Comparison of ENCODE assay signal across 1 cellular context in the genomic region with DNA sequence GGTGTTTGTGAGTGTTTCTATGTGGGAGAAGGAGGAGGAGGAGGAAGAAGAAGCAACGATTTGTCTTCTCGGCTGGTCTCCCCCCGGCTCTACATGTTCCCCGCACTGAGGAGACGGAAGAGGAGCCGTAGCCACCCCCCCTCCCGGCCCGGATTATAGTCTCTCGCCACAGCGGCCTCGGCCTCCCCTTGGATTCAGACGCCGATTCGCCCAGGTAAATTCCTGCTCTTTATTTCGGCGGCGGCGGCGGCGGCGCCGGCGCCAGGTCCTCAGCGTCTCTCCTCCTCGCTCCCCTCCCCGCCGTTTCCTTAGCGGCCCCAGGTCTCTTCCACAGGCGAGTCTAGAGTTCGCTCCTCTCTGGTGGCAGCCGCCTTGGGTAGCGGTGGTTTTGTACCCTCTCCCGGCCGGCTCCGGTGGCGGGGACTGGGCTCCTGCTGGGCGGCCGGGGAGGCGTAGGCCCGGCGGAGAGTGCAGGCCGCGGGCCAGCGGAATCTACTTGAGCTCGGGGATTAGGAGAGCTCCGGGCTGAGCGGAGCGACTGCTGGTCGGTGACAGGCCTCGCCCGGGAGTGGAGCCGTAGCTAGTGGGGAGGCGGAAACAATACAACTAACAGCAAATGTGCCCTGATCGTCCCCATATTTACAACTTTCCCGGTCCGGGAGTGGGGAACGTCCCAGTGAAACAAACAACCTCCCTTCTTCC.
TF ChIP-seq lines count a peak whose summit lies in the region.

No MANE protein-coding gene starts in this region.

TF ChIP-seq in HepG2, 621 proteins besides CTCF, POLR2A, EP300 and RAD21 (continued from another document and continues in another):
- TF ChIP-seq, protein P1, sequence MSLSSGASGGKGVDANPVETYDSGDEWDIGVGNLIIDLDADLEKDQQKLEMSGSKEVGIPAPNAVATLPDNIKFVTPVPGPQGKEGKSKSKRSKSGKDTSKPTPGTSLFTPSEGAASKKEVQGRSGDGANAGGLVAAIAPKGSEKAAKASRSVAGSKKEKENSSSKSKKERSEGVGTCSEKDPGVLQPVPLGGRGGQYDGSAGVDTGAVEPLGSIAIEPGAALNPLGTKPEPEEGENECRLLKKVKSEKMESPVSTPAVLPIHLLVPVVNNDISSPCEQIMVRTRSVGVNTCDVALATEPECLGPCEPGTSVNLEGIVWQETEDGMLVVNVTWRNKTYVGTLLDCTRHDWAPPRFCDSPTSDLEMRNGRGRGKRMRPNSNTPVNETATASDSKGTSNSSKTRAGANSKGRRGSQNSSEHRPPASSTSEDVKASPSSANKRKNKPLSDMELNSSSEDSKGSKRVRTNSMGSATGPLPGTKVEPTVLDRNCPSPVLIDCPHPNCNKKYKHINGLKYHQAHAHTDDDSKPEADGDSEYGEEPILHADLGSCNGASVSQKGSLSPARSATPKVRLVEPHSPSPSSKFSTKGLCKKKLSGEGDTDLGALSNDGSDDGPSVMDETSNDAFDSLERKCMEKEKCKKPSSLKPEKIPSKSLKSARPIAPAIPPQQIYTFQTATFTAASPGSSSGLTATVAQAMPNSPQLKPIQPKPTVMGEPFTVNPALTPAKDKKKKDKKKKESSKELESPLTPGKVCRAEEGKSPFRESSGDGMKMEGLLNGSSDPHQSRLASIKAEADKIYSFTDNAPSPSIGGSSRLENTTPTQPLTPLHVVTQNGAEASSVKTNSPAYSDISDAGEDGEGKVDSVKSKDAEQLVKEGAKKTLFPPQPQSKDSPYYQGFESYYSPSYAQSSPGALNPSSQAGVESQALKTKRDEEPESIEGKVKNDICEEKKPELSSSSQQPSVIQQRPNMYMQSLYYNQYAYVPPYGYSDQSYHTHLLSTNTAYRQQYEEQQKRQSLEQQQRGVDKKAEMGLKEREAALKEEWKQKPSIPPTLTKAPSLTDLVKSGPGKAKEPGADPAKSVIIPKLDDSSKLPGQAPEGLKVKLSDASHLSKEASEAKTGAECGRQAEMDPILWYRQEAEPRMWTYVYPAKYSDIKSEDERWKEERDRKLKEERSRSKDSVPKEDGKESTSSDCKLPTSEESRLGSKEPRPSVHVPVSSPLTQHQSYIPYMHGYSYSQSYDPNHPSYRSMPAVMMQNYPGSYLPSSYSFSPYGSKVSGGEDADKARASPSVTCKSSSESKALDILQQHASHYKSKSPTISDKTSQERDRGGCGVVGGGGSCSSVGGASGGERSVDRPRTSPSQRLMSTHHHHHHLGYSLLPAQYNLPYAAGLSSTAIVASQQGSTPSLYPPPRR (CRISPR knock-in tag; IDR thresholded peaks at IDR 0.05; ENCODE audit: borderline replicate concordance): no peak
- TF ChIP-seq NKX3-1 (CRISPR knock-in tag; IDR thresholded peaks at IDR 0.05) (no peak), ZNF3 (CRISPR knock-in tag; IDR thresholded peaks at IDR 0.05) (0 out of 2 replicates have a peak, but pooled peaks have one; percentile 15), SMYD3 (CRISPR knock-in tag; IDR thresholded peaks at IDR 0.05) (no peak; the same call in 1 of the 2 replicates), ZC3H4 (CRISPR knock-in tag; IDR thresholded peaks at IDR 0.05; ENCODE audit: borderline replicate concordance) (no peak), USF2 (IDR thresholded peaks at IDR 0.05; ENCODE audit: low read depth, low read length) (no peak), USF2 (CRISPR knock-in tag; IDR thresholded peaks at IDR 0.05; ENCODE audit: borderline replicate concordance) (no peak), TBX2 (CRISPR knock-in tag; IDR thresholded peaks at IDR 0.05; ENCODE audit: borderline replicate concordance) (no peak), ZNF629 (CRISPR knock-in tag; conservative IDR thresholded peaks at IDR 0.05) (no peak), HCFC1 (IDR thresholded peaks at IDR 0.05; ENCODE audit: low read depth, low read length) (no peak), ZFP41 (CRISPR knock-in tag; IDR thresholded peaks at IDR 0.05; ENCODE audit: borderline replicate concordance) (no peak), KMT2A (CRISPR knock-in tag; IDR thresholded peaks at IDR 0.05) (peak; percentile 88), ZNF234 (CRISPR knock-in tag; conservative IDR thresholded peaks at IDR 0.05) (no peak), ZNF792 (CRISPR knock-in tag; IDR thresholded peaks at IDR 0.05) (no peak), PAF1 (CRISPR knock-in tag; IDR thresholded peaks at IDR 0.05) (no peak), ZNF446 (CRISPR knock-in tag; IDR thresholded peaks at IDR 0.05) (peak; percentile 59; the same call in 1 of the 2 replicates), SOX13 (IDR thresholded peaks at IDR 0.05) (no peak), SOX13 (CRISPR knock-in tag; conservative IDR thresholded peaks at IDR 0.05 in 1 of 2, IDR thresholded peaks at IDR 0.05 in 1 of 2) (no peak), STAG1 (CRISPR knock-in tag; IDR thresholded peaks at IDR 0.05) (no peak), REL (CRISPR knock-in tag; conservative IDR thresholded peaks at IDR 0.05) (peak; percentile 57; the same call in 1 of the 2 replicates), ZBTB37 (CRISPR knock-in tag; IDR thresholded peaks at IDR 0.05) (no peak), KLF13 (CRISPR knock-in tag; IDR thresholded peaks at IDR 0.05) (no peak)
- TF ChIP-seq, protein P2, sequence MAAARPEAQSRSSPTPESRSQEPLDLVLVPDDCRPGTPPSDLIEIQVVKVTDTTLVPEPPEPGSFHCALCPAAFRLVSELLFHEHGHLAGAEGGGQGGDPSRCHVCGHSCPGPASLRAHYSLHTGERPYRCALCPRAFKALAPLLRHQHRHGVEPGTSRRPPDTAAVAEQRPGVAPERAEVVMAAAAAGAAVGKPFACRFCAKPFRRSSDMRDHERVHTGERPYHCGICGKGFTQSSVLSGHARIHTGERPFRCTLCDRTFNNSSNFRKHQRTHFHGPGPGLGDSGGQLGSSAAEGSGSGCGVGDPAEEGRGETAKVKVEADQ (CRISPR knock-in tag; IDR thresholded peaks at IDR 0.05; ENCODE audit: borderline replicate concordance): peak; percentile 17; the same call in 1 of the 2 replicates
- TF ChIP-seq, protein P3, sequence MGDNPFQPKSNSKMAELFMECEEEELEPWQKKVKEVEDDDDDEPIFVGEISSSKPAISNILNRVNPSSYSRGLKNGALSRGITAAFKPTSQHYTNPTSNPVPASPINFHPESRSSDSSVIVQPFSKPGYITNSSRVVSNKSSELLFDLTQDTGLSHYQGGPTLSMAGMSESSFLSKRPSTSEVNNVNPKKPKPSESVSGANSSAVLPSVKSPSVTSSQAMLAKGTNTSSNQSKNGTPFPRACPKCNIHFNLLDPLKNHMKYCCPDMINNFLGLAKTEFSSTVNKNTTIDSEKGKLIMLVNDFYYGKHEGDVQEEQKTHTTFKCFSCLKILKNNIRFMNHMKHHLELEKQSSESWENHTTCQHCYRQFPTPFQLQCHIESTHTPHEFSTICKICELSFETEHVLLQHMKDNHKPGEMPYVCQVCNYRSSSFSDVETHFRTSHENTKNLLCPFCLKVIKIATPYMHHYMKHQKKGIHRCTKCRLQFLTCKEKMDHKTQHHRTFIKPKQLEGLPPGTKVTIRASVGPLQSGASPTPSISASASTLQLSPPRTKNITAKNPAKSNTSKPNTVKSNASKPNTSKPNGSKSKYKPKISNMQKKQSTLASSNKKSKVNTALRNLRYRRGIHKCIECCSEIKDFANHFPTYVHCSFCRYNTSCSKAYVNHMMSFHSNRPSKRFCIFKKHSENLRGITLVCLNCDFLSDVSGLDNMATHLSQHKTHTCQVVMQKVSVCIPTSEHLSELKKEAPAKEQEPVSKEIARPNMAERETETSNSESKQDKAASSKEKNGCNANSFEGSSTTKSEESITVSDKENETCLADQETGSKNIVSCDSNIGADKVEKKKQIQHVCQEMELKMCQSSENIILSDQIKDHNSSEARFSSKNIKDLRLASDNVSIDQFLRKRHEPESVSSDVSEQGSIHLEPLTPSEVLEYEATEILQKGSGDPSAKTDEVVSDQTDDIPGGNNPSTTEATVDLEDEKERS (CRISPR knock-in tag; IDR thresholded peaks at IDR 0.05): no peak
- TF ChIP-seq, protein P4, sequence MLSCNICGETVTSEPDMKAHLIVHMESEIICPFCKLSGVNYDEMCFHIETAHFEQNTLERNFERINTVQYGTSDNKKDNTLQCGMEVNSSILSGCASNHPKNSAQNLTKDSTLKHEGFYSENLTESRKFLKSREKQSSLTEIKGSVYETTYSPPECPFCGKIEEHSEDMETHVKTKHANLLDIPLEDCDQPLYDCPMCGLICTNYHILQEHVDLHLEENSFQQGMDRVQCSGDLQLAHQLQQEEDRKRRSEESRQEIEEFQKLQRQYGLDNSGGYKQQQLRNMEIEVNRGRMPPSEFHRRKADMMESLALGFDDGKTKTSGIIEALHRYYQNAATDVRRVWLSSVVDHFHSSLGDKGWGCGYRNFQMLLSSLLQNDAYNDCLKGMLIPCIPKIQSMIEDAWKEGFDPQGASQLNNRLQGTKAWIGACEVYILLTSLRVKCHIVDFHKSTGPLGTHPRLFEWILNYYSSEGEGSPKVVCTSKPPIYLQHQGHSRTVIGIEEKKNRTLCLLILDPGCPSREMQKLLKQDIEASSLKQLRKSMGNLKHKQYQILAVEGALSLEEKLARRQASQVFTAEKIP (CRISPR knock-in tag; IDR thresholded peaks at IDR 0.05; ENCODE audit: borderline replicate concordance): no peak
- TF ChIP-seq, protein P5, sequence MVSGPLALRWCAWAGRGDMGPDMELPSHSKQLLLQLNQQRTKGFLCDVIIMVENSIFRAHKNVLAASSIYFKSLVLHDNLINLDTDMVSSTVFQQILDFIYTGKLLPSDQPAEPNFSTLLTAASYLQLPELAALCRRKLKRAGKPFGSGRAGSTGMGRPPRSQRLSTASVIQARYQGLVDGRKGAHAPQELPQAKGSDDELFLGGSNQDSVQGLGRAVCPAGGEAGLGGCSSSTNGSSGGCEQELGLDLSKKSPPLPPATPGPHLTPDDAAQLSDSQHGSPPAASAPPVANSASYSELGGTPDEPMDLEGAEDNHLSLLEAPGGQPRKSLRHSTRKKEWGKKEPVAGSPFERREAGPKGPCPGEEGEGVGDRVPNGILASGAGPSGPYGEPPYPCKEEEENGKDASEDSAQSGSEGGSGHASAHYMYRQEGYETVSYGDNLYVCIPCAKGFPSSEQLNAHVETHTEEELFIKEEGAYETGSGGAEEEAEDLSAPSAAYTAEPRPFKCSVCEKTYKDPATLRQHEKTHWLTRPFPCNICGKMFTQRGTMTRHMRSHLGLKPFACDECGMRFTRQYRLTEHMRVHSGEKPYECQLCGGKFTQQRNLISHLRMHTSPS (CRISPR knock-in tag; IDR thresholded peaks at IDR 0.05; ENCODE audit: low read depth): no peak
- TF ChIP-seq, protein P6, sequence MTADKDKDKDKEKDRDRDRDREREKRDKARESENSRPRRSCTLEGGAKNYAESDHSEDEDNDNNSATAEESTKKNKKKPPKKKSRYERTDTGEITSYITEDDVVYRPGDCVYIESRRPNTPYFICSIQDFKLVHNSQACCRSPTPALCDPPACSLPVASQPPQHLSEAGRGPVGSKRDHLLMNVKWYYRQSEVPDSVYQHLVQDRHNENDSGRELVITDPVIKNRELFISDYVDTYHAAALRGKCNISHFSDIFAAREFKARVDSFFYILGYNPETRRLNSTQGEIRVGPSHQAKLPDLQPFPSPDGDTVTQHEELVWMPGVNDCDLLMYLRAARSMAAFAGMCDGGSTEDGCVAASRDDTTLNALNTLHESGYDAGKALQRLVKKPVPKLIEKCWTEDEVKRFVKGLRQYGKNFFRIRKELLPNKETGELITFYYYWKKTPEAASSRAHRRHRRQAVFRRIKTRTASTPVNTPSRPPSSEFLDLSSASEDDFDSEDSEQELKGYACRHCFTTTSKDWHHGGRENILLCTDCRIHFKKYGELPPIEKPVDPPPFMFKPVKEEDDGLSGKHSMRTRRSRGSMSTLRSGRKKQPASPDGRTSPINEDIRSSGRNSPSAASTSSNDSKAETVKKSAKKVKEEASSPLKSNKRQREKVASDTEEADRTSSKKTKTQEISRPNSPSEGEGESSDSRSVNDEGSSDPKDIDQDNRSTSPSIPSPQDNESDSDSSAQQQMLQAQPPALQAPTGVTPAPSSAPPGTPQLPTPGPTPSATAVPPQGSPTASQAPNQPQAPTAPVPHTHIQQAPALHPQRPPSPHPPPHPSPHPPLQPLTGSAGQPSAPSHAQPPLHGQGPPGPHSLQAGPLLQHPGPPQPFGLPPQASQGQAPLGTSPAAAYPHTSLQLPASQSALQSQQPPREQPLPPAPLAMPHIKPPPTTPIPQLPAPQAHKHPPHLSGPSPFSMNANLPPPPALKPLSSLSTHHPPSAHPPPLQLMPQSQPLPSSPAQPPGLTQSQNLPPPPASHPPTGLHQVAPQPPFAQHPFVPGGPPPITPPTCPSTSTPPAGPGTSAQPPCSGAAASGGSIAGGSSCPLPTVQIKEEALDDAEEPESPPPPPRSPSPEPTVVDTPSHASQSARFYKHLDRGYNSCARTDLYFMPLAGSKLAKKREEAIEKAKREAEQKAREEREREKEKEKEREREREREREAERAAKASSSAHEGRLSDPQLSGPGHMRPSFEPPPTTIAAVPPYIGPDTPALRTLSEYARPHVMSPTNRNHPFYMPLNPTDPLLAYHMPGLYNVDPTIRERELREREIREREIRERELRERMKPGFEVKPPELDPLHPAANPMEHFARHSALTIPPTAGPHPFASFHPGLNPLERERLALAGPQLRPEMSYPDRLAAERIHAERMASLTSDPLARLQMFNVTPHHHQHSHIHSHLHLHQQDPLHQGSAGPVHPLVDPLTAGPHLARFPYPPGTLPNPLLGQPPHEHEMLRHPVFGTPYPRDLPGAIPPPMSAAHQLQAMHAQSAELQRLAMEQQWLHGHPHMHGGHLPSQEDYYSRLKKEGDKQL (CRISPR knock-in tag; IDR thresholded peaks at IDR 0.05; ENCODE audit: low read depth): no peak
- TF ChIP-seq, protein P7, sequence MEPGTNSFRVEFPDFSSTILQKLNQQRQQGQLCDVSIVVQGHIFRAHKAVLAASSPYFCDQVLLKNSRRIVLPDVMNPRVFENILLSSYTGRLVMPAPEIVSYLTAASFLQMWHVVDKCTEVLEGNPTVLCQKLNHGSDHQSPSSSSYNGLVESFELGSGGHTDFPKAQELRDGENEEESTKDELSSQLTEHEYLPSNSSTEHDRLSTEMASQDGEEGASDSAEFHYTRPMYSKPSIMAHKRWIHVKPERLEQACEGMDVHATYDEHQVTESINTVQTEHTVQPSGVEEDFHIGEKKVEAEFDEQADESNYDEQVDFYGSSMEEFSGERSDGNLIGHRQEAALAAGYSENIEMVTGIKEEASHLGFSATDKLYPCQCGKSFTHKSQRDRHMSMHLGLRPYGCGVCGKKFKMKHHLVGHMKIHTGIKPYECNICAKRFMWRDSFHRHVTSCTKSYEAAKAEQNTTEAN (CRISPR knock-in tag; conservative IDR thresholded peaks at IDR 0.05): no peak
